1 cellular context compared by ENCODE assay signal in the genomic region with DNA sequence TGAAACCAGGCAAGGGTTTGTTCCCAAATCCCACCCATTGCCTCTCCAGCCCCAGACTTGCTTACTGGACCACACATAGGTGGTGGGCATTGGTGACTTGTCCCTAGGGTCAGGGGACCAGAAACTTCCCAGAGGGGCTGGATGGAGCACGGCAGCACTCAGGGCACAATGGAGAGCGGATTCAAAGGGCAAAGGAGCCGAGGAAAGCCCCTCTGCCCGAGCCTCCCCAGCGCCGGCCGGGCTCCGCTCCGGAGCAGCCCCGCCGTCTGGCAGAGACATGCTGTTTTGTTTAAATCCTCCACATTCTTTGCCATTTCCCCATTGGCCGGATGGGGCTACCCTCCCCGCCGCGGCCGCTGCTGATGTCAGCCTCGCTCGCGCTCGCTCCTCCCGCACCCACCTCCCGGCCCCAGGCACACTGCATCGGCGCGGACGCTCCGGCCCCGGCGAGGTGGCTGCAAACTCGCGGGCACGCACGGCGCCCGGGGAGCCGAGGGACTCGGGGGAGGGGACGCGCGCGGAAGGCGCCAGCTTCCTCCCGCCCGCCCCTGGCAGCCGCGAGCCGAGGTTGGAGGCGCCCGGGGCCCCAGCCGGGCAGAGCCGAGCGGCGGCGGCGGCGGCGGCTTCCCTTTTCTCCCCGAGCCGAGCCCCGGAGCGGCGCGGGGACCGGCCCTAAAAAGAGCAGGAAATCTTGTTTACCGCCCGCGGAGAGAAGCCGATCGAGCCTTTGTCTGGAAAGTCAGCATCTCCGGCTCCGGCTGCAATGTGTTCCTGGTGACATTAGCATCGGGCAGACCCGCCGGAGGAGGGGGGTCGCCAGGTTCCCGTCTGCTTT.
A peak's percentile ranks its signal among the peaks of the same experiment; 100 is the strongest.
TF ChIP-seq lines count a peak whose summit lies in the region.

Gene PITPNC1 (plus strand): TSS at position 390 of the 835 bp plus-strand sequence.

TF ChIP-seq in K562, 482 proteins besides CTCF, POLR2A, EP300 and RAD21 (continued from another document and continues in another):
- 0 out of 2 replicates have a peak, but pooled peaks have one; percentile 70 for TF ChIP-seq GATAD2B (IDR thresholded peaks at IDR 0.05; ENCODE audit: borderline replicate concordance)
- no peak for TF ChIP-seq TRIM24 (IDR thresholded peaks at IDR 0.05)
- no peak for TF ChIP-seq SREBF1 (IDR thresholded peaks at IDR 0.05; ENCODE audit: borderline replicate concordance, low read depth, low read length)
- no peak for TF ChIP-seq ZNF668 (CRISPR knock-in tag; IDR thresholded peaks at IDR 0.05)
- TF ChIP-seq RCOR1 (IDR thresholded peaks at IDR 0.05; ENCODE audit: borderline replicate concordance in 1 of 2, low read depth in 2 of 2, low read length in 2 of 2): peak in 1 of 2 experiments; percentile 56; a peak in 1 of 4 replicates
- no peak for TF ChIP-seq MIER1 (IDR thresholded peaks at IDR 0.05; ENCODE audit: low read depth)
- TF ChIP-seq ZNF165 (CRISPR knock-in tag; IDR thresholded peaks at IDR 0.05; ENCODE audit: borderline replicate concordance): no peak
- TF ChIP-seq, protein P1, sequence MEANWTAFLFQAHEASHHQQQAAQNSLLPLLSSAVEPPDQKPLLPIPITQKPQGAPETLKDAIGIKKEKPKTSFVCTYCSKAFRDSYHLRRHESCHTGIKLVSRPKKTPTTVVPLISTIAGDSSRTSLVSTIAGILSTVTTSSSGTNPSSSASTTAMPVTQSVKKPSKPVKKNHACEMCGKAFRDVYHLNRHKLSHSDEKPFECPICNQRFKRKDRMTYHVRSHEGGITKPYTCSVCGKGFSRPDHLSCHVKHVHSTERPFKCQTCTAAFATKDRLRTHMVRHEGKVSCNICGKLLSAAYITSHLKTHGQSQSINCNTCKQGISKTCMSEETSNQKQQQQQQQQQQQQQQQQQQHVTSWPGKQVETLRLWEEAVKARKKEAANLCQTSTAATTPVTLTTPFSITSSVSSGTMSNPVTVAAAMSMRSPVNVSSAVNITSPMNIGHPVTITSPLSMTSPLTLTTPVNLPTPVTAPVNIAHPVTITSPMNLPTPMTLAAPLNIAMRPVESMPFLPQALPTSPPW (CRISPR knock-in tag; IDR thresholded peaks at IDR 0.05): peak; percentile 42
- TF ChIP-seq POLR2G (IDR thresholded peaks at IDR 0.05; ENCODE audit: low read depth, low read length): peak; percentile 64
- peak; percentile 65 for TF ChIP-seq CXXC5 (CRISPR knock-in tag; IDR thresholded peaks at IDR 0.05)
- TF ChIP-seq XRCC4 (IDR thresholded peaks at IDR 0.05; ENCODE audit: extremely low read depth, insufficient read depth, insufficient read length): no peak
- no peak for TF ChIP-seq ZNF518B (CRISPR knock-in tag; IDR thresholded peaks at IDR 0.05)
- no peak for TF ChIP-seq ZNF324 (CRISPR knock-in tag; IDR thresholded peaks at IDR 0.05)
- TF ChIP-seq SMARCE1 (IDR thresholded peaks at IDR 0.05): no peak
- TF ChIP-seq HNRNPUL1 (IDR thresholded peaks at IDR 0.05; ENCODE audit: low read length): no peak
- no peak for TF ChIP-seq ZNF695 (CRISPR knock-in tag; IDR thresholded peaks at IDR 0.05)
- TF ChIP-seq TFAP4 (CRISPR knock-in tag; IDR thresholded peaks at IDR 0.05; ENCODE audit: borderline replicate concordance): peak; percentile 31; the same call in 1 of the 2 replicates
- TF ChIP-seq STAT6 (CRISPR knock-in tag; IDR thresholded peaks at IDR 0.05): no peak
- TF ChIP-seq TAF7 (tag; IDR thresholded peaks at IDR 0.05): no peak
- 0 out of 2 replicates have a peak, but pooled peaks have one; percentile 35 for TF ChIP-seq ZNF24 (IDR thresholded peaks at IDR 0.05)
- TF ChIP-seq RBBP5 (IDR thresholded peaks at IDR 0.05; ENCODE audit: borderline replicate concordance, insufficient read depth, low read length, poor library complexity, severe bottlenecking): no peak
- no peak for TF ChIP-seq ZNF561 (CRISPR knock-in tag; conservative IDR thresholded peaks at IDR 0.05)
- TF ChIP-seq MNT (conservative IDR thresholded peaks at IDR 0.05): peak in 1 of 2 experiments; percentile 50; a peak in 2 of 4 replicates
- TF ChIP-seq, protein P2, sequence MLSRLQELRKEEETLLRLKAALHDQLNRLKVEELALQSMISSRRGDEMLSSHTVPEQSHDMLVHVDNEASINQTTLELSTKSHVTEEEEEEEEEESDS (CRISPR knock-in tag; IDR thresholded peaks at IDR 0.05): no peak
- no peak for TF ChIP-seq HLTF (IDR thresholded peaks at IDR 0.05)
- TF ChIP-seq TFAM (CRISPR knock-in tag; conservative IDR thresholded peaks at IDR 0.05): no peak
- no peak; the same call in 1 of the 2 replicates for TF ChIP-seq ZBTB7A (IDR thresholded peaks at IDR 0.05; ENCODE audit: borderline replicate concordance, control insufficient read depth, low read depth, low read length)
- no peak for TF ChIP-seq ZFP30 (CRISPR knock-in tag; IDR thresholded peaks at IDR 0.05; ENCODE audit: borderline replicate concordance)
- TF ChIP-seq MCM5 (IDR thresholded peaks at IDR 0.05; ENCODE audit: low read depth): no peak
- no peak for TF ChIP-seq SMAD1 (IDR thresholded peaks at IDR 0.05; ENCODE audit: low read depth, low read length, partially characterized antibody)
- no peak for TF ChIP-seq TGIF2 (CRISPR knock-in tag; IDR thresholded peaks at IDR 0.05)
- no peak for TF ChIP-seq TBP (optimal IDR thresholded peaks at IDR 0.05; ENCODE audit: low read depth, low read length)
- 0 out of 2 replicates have a peak, but pooled peaks have one; percentile 44 for TF ChIP-seq CBX1 (IDR thresholded peaks at IDR 0.05; ENCODE audit: low read depth)
- no peak for TF ChIP-seq TCF3 (CRISPR knock-in tag; IDR thresholded peaks at IDR 0.05)
- no peak for TF ChIP-seq USF2 (CRISPR knock-in tag; IDR thresholded peaks at IDR 0.05)
- TF ChIP-seq, protein P3, sequence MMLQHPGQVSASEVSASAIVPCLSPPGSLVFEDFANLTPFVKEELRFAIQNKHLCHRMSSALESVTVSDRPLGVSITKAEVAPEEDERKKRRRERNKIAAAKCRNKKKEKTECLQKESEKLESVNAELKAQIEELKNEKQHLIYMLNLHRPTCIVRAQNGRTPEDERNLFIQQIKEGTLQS (IDR thresholded peaks at IDR 0.05): no peak; the same call in 1 of the 2 replicates
- TF ChIP-seq, protein P3 (CRISPR knock-in tag; conservative IDR thresholded peaks at IDR 0.05): no peak
- TF ChIP-seq HMGN3 (IDR thresholded peaks at IDR 0.05; ENCODE audit: borderline replicate concordance, extremely low read depth, insufficient read length, low read depth, low read length): peak; percentile 54
- TF ChIP-seq ZNF146 (CRISPR knock-in tag; IDR thresholded peaks at IDR 0.05; ENCODE audit: unreplicated experiment): no peak
- TF ChIP-seq HMGXB4 (CRISPR knock-in tag; IDR thresholded peaks at IDR 0.05): no peak
- TF ChIP-seq RBM15 (IDR thresholded peaks at IDR 0.05; ENCODE audit: insufficient read depth, low read length): no peak
